ENCODE assay signal across 2 cellular contexts in genomic region chr2:236308855-236309668, GRCh38.
TF ChIP-seq lines count a peak whose summit lies in the region.

No MANE protein-coding gene starts in this region.

TF ChIP-seq in WTC11, 78 proteins besides CTCF, POLR2A, EP300 and RAD21 (continued from another document):
- TF ChIP-seq CDX4 (CRISPR knock-in tag; IDR thresholded peaks at IDR 0.05; ENCODE audit: borderline replicate concordance) (no peak), NFE2L1 (CRISPR knock-in tag; IDR thresholded peaks at IDR 0.05) (no peak), ELF4 (CRISPR knock-in tag; IDR thresholded peaks at IDR 0.05; ENCODE audit: low read depth) (no peak), MYBL2 (CRISPR knock-in tag; IDR thresholded peaks at IDR 0.05) (no peak)
- TF ChIP-seq, protein P1, sequence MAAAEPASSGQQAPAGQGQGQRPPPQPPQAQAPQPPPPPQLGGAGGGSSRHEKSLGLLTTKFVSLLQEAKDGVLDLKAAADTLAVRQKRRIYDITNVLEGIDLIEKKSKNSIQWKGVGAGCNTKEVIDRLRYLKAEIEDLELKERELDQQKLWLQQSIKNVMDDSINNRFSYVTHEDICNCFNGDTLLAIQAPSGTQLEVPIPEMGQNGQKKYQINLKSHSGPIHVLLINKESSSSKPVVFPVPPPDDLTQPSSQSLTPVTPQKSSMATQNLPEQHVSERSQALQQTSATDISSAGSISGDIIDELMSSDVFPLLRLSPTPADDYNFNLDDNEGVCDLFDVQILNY (CRISPR knock-in tag; IDR thresholded peaks at IDR 0.05): no peak

TF ChIP-seq in H1, 55 proteins besides CTCF, POLR2A, EP300 and RAD21 (continued from another document):
- TF ChIP-seq E2F6 (IDR thresholded peaks at IDR 0.05) (no peak), POLR2AphosphoS5 (IDR thresholded peaks at IDR 0.05; ENCODE audit: low read depth, low read length) (no peak)
